Comparison of ENCODE assay signal across 8 cellular contexts in the genomic region with DNA sequence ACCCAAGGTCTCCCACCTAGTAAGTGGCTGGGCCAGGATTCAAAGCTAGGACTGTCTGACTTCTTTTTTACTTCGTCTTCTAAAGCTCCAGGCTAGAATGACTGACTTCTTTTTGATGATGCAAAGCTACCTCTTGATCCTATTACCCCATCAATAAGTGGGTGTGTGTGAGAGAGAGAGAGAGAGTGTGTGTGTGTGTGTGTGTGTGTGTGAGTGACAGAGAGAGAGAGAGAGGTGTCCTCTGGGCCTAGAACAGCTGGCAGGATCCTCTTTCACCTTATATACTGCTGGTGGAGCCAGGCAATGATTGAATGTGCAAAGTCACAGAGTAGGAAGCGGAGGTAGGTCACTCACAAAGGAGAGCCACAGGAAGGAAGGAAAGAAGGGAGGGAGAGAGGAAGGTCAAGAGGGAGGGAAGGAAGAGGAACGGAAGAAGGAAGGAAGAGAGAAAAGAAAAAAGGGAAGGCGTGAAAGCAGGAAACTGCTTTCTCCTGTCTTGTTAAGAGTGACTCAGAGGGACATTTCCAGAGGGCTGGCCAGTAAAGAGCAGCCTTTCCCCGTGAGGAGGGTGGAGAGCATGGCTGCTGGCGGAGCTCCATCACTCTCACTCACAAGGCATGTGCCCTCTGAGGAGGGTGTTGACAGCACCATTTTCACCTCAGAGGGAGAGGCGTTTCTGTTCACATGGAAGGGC.
DNase-seq lines count a peak whose midpoint lies in the region; ATAC-seq and TF ChIP-seq lines count a peak whose summit lies in the region.

No MANE protein-coding gene starts in this region.

- H3K36me3 ChIP-seq in tibial nerve, result no peaks in the 10 kb centered on the region

- no peaks in the 10 kb centered on the region for H3K27me3 ChIP-seq in tibial nerve

- H3K4me1 Mint-ChIP-seq in activated CD4-positive, alpha-beta T cell treated with anti-CD3 and anti-CD28 coated beads, Interleukin-2, amount 10 ng/mL, durations not matched to agents 7 days and 5 days, result peaks cover 17% of the 10 kb centered on the region

- POLR2A ChIA-PET in activated CD4-positive, alpha-beta T cell treated with anti-CD3 and anti-CD28 coated beads, Interleukin-2, amount 10 ng/mL, durations not matched to agents 7 days and 5 days (lab: Charles Lee), result no interaction called here

- 40 to 42% methylated on average over 6 to 7 of the region's 7 CpGs for WGBS in tibial nerve, 2 donors

- no peak overlapping the region for H3K4me3 ChIP-seq in tibial nerve

- no peaks in the 10 kb centered on the region for H3K36me3 Mint-ChIP-seq in activated CD4-positive, alpha-beta T cell treated with anti-CD3 and anti-CD28 coated beads, Interleukin-2, amount 10 ng/mL, durations not matched to agents 7 days and 5 days (ENCODE audit: low read depth)

- ATAC-seq in GM18517 (IDR thresholded peaks at IDR 0.05; ENCODE audit: unreplicated experiment), result no peak

- no peaks in the 10 kb centered on the region for H3K9me3 ChIP-seq in tibial nerve

- no peak for DNase-seq in activated CD4-positive, alpha-beta T cell treated with anti-CD3 and anti-CD28 coated beads, Interleukin-2, amount 10 ng/mL, durations not matched to agents 7 days and 5 days
- no peak for DNase-seq in activated CD4-positive, alpha-beta T cell treated with anti-CD3 and anti-CD28 coated beads for 1 hour
- peak; percentile 61 for DNase-seq in amniotic stem cell (lab: John Stamatoyannopoulos, UW)
- DNase-seq in islet precursor cell, result peak; percentile 63
- DNase-seq in tibial nerve (ENCODE audit: low spot score in 2 of 2), result peak; percentile 78 to 82
- DNase-seq in NCI-H2107 (lab: John Stamatoyannopoulos, UW), result no peak
- no peak for DNase-seq in germinal center (ENCODE audit: low spot score)

- peaks cover 5% of the 10 kb centered on the region for H3K9me3 Mint-ChIP-seq in activated CD4-positive, alpha-beta T cell treated with anti-CD3 and anti-CD28 coated beads, Interleukin-2, amount 10 ng/mL, durations not matched to agents 7 days and 5 days

- no peak overlapping the region for H3K4me3 Mint-ChIP-seq in activated CD4-positive, alpha-beta T cell treated with anti-CD3 and anti-CD28 coated beads, Interleukin-2, amount 10 ng/mL, durations not matched to agents 7 days and 5 days

- TF ChIP-seq CTCF in tibial nerve (IDR thresholded peaks at IDR 0.05), result no peak

- CTCF ChIA-PET in activated CD4-positive, alpha-beta T cell treated with anti-CD3 and anti-CD28 coated beads, Interleukin-2, amount 10 ng/mL, durations not matched to agents 7 days and 5 days (lab: Charles Lee), result interaction anchor here (0.6 to 1.6 kb wide), 6 partner anchors 9 to 73 kb away, joined by 3 to 6 read pairs (median 4); no protein-coding TSS in a partner anchor

- H3K4me1 ChIP-seq in tibial nerve, result peaks cover 0 to 38% (median 7%) of the 10 kb centered on the region in 4 donors

- no peaks in the 10 kb centered on the region for H3K27me3 Mint-ChIP-seq in activated CD4-positive, alpha-beta T cell treated with anti-CD3 and anti-CD28 coated beads, Interleukin-2, amount 10 ng/mL, durations not matched to agents 7 days and 5 days

- no peak for TF ChIP-seq POLR2A in tibial nerve (IDR thresholded peaks at IDR 0.05)

- peak overlapping the region in 2 of 4 donors; percentile 63 to 79 for H3K27ac ChIP-seq in tibial nerve

- TF ChIP-seq EP300 in tibial nerve (IDR thresholded peaks at IDR 0.05), result peak in 1 of 2 donors; percentile 85

- H3K27ac Mint-ChIP-seq in activated CD4-positive, alpha-beta T cell treated with anti-CD3 and anti-CD28 coated beads, Interleukin-2, amount 10 ng/mL, durations not matched to agents 7 days and 5 days, result peak overlapping the region; percentile 77

Comparison
In these comparisons a context has a peak if more than half of its experiments do, and no peak if none do; other contexts are left out.
1. DNase-seq: peak in amniotic stem cell (single experiment), islet precursor cell (single experiment) and tibial nerve (2 of 2); none in activated CD4-positive, alpha-beta T cell treated with anti-CD3 and anti-CD28 coated beads, Interleukin-2, amount 10 ng/mL, durations not matched to agents 7 days and 5 days (single experiment), activated CD4-positive, alpha-beta T cell treated with anti-CD3 and anti-CD28 coated beads for 1 hour (single experiment), NCI-H2107 (single experiment) and germinal center (single experiment).